In the genomic region with DNA sequence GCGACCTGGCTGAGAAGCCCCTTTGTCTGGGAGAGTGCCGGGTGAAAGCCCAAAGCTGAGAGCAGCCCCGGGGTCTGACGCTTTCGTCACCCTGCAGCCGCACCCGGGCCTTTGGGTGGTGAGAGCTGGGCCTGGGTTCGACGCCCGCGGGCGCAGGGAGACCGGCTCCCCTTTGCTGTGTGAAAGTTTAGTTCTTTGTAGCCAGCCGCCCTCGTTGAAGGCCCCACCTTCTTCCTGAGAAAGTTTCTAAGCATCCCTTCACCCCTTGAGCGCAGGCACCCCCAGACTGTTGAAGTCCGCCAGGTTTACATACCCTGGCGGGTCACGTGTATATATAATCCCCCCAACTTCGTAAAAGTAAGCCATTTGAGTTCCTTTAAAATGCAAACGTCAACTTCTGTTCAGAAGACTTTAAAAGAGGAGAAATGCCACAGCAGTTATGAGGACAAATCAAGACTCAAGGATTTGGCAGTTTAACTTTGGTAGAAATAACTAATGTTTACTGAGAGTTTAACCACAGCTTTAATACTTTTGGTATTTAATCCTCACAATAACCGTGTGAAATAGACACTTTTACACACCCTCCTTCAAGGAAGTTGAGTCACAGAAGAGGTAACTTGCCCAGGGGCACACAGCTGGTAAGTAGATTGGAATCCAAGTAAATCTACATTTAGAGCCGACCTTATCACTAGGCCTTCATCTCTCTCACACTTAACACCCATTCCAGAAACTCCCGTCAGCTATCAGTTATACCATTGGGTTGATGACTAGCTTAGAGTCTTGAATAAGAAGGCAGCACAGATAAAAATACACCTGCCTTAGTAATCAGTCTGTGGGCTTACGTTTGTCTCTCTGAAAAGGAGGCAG, we compare ENCODE assay signal across 8 cellular contexts.
A peak's percentile ranks its signal among the peaks of the same experiment; 100 is the strongest.
DNase-seq lines count a peak whose midpoint lies in the region; ATAC-seq and TF ChIP-seq lines count a peak whose summit lies in the region.

No MANE protein-coding gene starts in this region.

- H3K9ac ChIP-seq in ES-I3 (ENCODE audit: low read depth, low read length) (peak overlapping the region; percentile 88), MM.1S (ENCODE audit: low read length) (peak overlapping the region; percentile 64; the same call in 1 of the 2 replicates), mucosa of stomach (ENCODE audit: low read length) (peak overlapping the region; percentile 91)

- ATAC-seq in HG03565 (IDR thresholded peaks at IDR 0.05; ENCODE audit: unreplicated experiment) (no peak), GM18868 (IDR thresholded peaks at IDR 0.05; ENCODE audit: unreplicated experiment) (no peak)

- peak overlapping the region; percentile 77 for H3K4me2 ChIP-seq in MM.1S (ENCODE audit: low read depth, low read length)

- 0 out of 2 replicates have a peak, but pooled peaks cover 2% of the 10 kb centered on the region for H3K79me2 ChIP-seq in MM.1S (ENCODE audit: low read length)

- H3F3A ChIP-seq in MM.1S (ENCODE audit: insufficient read depth, low read length), result no peaks in the 10 kb centered on the region

- H4K20me1 ChIP-seq in MM.1S (ENCODE audit: insufficient read depth, low read length), result no peaks in the 10 kb centered on the region

- H3K27me3 ChIP-seq in MM.1S (replicated peaks; ENCODE audit: insufficient read depth, low read length), result no peaks in the 10 kb centered on the region
- no peaks in the 10 kb centered on the region for H3K27me3 ChIP-seq in mucosa of stomach (ENCODE audit: control insufficient read depth, insufficient read depth, low read length)

- H3K9me3 ChIP-seq in ES-I3 (ENCODE audit: control insufficient read depth, insufficient read depth, low read length), result no peaks in the 10 kb centered on the region
- no peaks in the 10 kb centered on the region for H3K9me3 ChIP-seq in MM.1S (replicated peaks; ENCODE audit: insufficient read depth, low read length)
- H3K9me3 ChIP-seq in mucosa of stomach (ENCODE audit: control insufficient read depth, low read length), result no peaks in the 10 kb centered on the region

- H3K27ac ChIP-seq in MM.1S (ENCODE audit: low read length) (no peak overlapping the region), cingulate gyrus (ENCODE audit: low read depth, low read length) (peak overlapping the region; percentile 92)

- H3K4me3 ChIP-seq in MM.1S (ENCODE audit: low read length), result peak overlapping the region; percentile 63
- peak overlapping the region; percentile 63 for H3K4me3 ChIP-seq in mucosa of stomach (ENCODE audit: low read length)

- DNase-seq in MM.1S, result no peak
- DNase-seq in COLO829 (ENCODE audit: low spot score), result no peak
- DNase-seq in NOMO-1 treated with DMSO at 0.1 percent for 48 hours (lab: John Stamatoyannopoulos, UW; ENCODE audit: unreplicated experiment), result no peak

- no peak for TF ChIP-seq CTCF in MM.1S (IDR thresholded peaks at IDR 0.05; ENCODE audit: low read length)

- H3K4me1 ChIP-seq in ES-I3 (ENCODE audit: insufficient read depth, low read length), result peaks cover 12% of the 10 kb centered on the region
- H3K4me1 ChIP-seq in MM.1S (ENCODE audit: low read length), result peaks cover 9% of the 10 kb centered on the region; the same call in 1 of the 2 replicates
- peaks cover 12% of the 10 kb centered on the region for H3K4me1 ChIP-seq in mucosa of stomach (ENCODE audit: control insufficient read depth, insufficient read depth, low read length)

- H3K36me3 ChIP-seq in ES-I3 (ENCODE audit: insufficient read depth, low read length) (no peaks in the 10 kb centered on the region), MM.1S (replicated peaks; ENCODE audit: insufficient read depth, low read length) (no peaks in the 10 kb centered on the region), mucosa of stomach (ENCODE audit: control insufficient read depth, insufficient read depth, low read length) (no peaks in the 10 kb centered on the region)

- H2AFZ ChIP-seq in MM.1S (ENCODE audit: low read length), result peak overlapping the region; percentile 73

- no peaks in the 10 kb centered on the region for H3K9me2 ChIP-seq in MM.1S (replicated peaks; ENCODE audit: insufficient read depth, low read length)
